ENCODE assay signal across 17 cellular contexts in genomic region chr1:71365451-71365850, GRCh38.
DNase-seq lines count a peak whose midpoint lies in the region; ATAC-seq and TF ChIP-seq lines count a peak whose summit lies in the region.
"Had no signal": no experiment of that assay in that cellular context is flagged by ENCODE, and none has a peak within 500 bp of the region (broad histone marks: within the 10 kb centered on the region; RNA-seq: fewer than 3 reads in every experiment).

No MANE protein-coding gene starts in this region.

- TF ChIP-seq EP300 in ovary (IDR thresholded peaks at IDR 0.05), result no peak

- peak overlapping the region; percentile 39 for H3K4me3 Mint-ChIP-seq in Calu3 (ENCODE audit: low read depth, unreplicated experiment)
- H3K4me3 Mint-ChIP-seq: activated naive CD8-positive, alpha-beta T cell treated with anti-CD3 and anti-CD28 coated beads, Interleukin-2, amount 50 U/mL, for 24 hours; CD4-positive, alpha-beta T cell; stimulated activated naive CD8-positive, alpha-beta T cell treated with anti-CD3 and anti-CD28 coated beads, Interleukin-15, amount 100 ng/mL, for 72 hours had no signal

- 1 to 18% (median 5%) methylated on average over 1 of the region's 1 CpG for WGBS in ovary, 3 donors

- no peak for ATAC-seq in HG02763 (IDR thresholded peaks at IDR 0.05; ENCODE audit: unreplicated experiment)
- ATAC-seq: activated naive CD8-positive, alpha-beta T cell treated with anti-CD3 and anti-CD28 coated beads, Interleukin-2, amount 50 U/mL, for 24 hours; K562; stimulated activated naive CD8-positive, alpha-beta T cell treated with anti-CD3 and anti-CD28 coated beads, Interleukin-15, amount 100 ng/mL, for 72 hours had no signal

- no peak overlapping the region for H3K27ac ChIP-seq in coronary artery
- H3K27ac ChIP-seq in ovary, result no peak overlapping the region
- H3K27ac ChIP-seq in WERI-Rb-1, result no peak overlapping the region
- no peak overlapping the region for H3K27ac ChIP-seq in substantia nigra (ENCODE audit: low read depth, low read length, poor library complexity, severe bottlenecking)
- H3K27ac ChIP-seq: right atrium auricular region, SK-N-MC had no signal

- H3K27ac Mint-ChIP-seq in Calu3 (ENCODE audit: unreplicated experiment), result no peak overlapping the region
- H3K27ac Mint-ChIP-seq: activated naive CD8-positive, alpha-beta T cell treated with anti-CD3 and anti-CD28 coated beads, Interleukin-2, amount 50 U/mL, for 24 hours; CD4-positive, alpha-beta T cell; stimulated activated naive CD8-positive, alpha-beta T cell treated with anti-CD3 and anti-CD28 coated beads, Interleukin-15, amount 100 ng/mL, for 72 hours had no signal

- H3K9me3 ChIP-seq in MG63 (no peaks in the 10 kb centered on the region), ovary (no peaks in the 10 kb centered on the region), WERI-Rb-1 (ENCODE audit: severe bottlenecking) (no peaks in the 10 kb centered on the region)
- H3K9me3 ChIP-seq: right atrium auricular region had no signal

- H3K4me1 ChIP-seq in ovary (ENCODE audit: insufficient read depth), result peaks cover 2% of the 10 kb centered on the region
- H3K4me1 ChIP-seq: right atrium auricular region had no signal

- DNase-seq in Calu3, result no peak
- no peak for DNase-seq in MG63
- no peak for DNase-seq in coronary artery (ENCODE audit: low spot score)
- DNase-seq in ovary, result no peak
- no peak for DNase-seq in WERI-Rb-1
- DNase-seq in GM20000 (ENCODE audit: low spot score), result no peak
- no peak for DNase-seq in substantia nigra (lab: John Stamatoyannopoulos, UW)
- DNase-seq: activated CD4-positive, CD25-positive, alpha-beta regulatory T cell; activated naive CD8-positive, alpha-beta T cell treated with anti-CD3 and anti-CD28 coated beads, Interleukin-2, amount 50 U/mL, for 24 hours; CD4-positive, alpha-beta T cell; islet precursor cell; NCI-H187 treated with DMSO at 0.1 percent for 48 hours; stimulated activated naive CD8-positive, alpha-beta T cell treated with anti-CD3 and anti-CD28 coated beads, Interleukin-15, amount 100 ng/mL, for 72 hours had no signal

- CTCF ChIA-PET in Calu3 (lab: Charles Lee), result interaction anchor here (0.6 kb wide), 1 partner anchor 484 kb away, joined by 4 read pairs; no protein-coding TSS in a partner anchor

- H3K4me1 Mint-ChIP-seq in Calu3 (ENCODE audit: low read depth, unreplicated experiment), result no peaks in the 10 kb centered on the region
- H3K4me1 Mint-ChIP-seq: activated naive CD8-positive, alpha-beta T cell treated with anti-CD3 and anti-CD28 coated beads, Interleukin-2, amount 50 U/mL, for 24 hours; stimulated activated naive CD8-positive, alpha-beta T cell treated with anti-CD3 and anti-CD28 coated beads, Interleukin-15, amount 100 ng/mL, for 72 hours had no signal

- no peaks in the 10 kb centered on the region for H3K36me3 Mint-ChIP-seq in Calu3 (ENCODE audit: insufficient read depth, unreplicated experiment)

- intact Hi-C loops in Calu3 (cut with micrococcal nuclease; ENCODE audit: unreplicated experiment), result no loop called here
- intact Hi-C loops in ovary (cut with DNase I), result loop anchor here in 1 of 4 donors (10.0 kb wide), 1 partner anchor 841 kb away; no protein-coding TSS in a partner anchor

- H3K27me3 Mint-ChIP-seq in Calu3 (ENCODE audit: unreplicated experiment), result no peaks in the 10 kb centered on the region
- H3K27me3 Mint-ChIP-seq: activated naive CD8-positive, alpha-beta T cell treated with anti-CD3 and anti-CD28 coated beads, Interleukin-2, amount 50 U/mL, for 24 hours; CD4-positive, alpha-beta T cell; stimulated activated naive CD8-positive, alpha-beta T cell treated with anti-CD3 and anti-CD28 coated beads, Interleukin-15, amount 100 ng/mL, for 72 hours had no signal

- H3K4me3 ChIP-seq in MG63, result peak overlapping the region; percentile 39
- H3K4me3 ChIP-seq in coronary artery, result peak overlapping the region; percentile 21
- peak overlapping the region; percentile 10 for H3K4me3 ChIP-seq in ovary
- H3K4me3 ChIP-seq in WERI-Rb-1 (ENCODE audit: low read depth, low read length), result no peak overlapping the region
- H3K4me3 ChIP-seq: K562, right atrium auricular region, SK-N-MC had no signal

- peaks cover 4% of the 10 kb centered on the region for H3K9me3 Mint-ChIP-seq in Calu3 (ENCODE audit: low read depth, unreplicated experiment)
- H3K9me3 Mint-ChIP-seq: CD4-positive, alpha-beta T cell had no signal

- no peaks in the 10 kb centered on the region for H3K27me3 ChIP-seq in MG63
- no peaks in the 10 kb centered on the region for H3K27me3 ChIP-seq in ovary
- no peaks in the 10 kb centered on the region for H3K27me3 ChIP-seq in WERI-Rb-1 (ENCODE audit: insufficient read depth, low read depth, severe bottlenecking)
- H3K27me3 ChIP-seq: right atrium auricular region had no signal

- H3K36me3 ChIP-seq in MG63 (no peaks in the 10 kb centered on the region), ovary (no peaks in the 10 kb centered on the region), WERI-Rb-1 (no peaks in the 10 kb centered on the region)
- H3K36me3 ChIP-seq: right atrium auricular region had no signal

- TF ChIP-seq POLR2A in ovary (IDR thresholded peaks at IDR 0.05), result no peak

- no TSS peak for BruUV-seq in Calu3 (replicated peaks; lab: Mats Ljungman, UMichigan)

- TF ChIP-seq CTCF in Calu3 (IDR thresholded peaks at IDR 0.05; ENCODE audit: unreplicated experiment) (no peak), coronary artery (IDR thresholded peaks at IDR 0.05) (no peak), ovary (IDR thresholded peaks at IDR 0.05) (no peak), WERI-Rb-1 (IDR thresholded peaks at IDR 0.05; ENCODE audit: low read depth, low read length) (no peak), GM20000 (IDR thresholded peaks at IDR 0.05; ENCODE audit: extremely low read depth, missing control alignments) (no peak)
